ENCODE assay signal across 21 cellular contexts in the genomic region with DNA sequence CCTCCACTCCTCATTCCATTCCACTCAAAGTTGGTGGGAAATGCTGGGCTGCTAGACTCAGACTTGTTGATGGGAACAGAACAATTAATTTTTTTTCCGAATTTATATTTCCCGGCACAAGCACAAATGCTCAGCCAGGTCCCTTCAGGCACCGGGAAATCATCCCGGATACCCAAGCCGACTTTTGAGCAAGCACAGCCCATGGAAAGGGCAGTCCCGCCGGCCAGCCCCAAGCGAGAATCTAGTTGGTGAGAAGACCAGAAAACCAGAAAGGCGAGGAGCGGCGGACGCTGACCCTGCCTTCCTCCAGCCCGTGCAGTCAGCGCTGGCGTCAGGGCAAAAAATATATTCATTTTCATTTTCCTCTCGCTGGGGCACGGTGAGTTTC. TPM values are rescaled to one million over a fixed set of nuclear protein-coding genes. Genes with fewer than 3 reads are reported as not detected.
DNase-seq lines count a peak whose midpoint lies in the region; ATAC-seq, FAIRE-seq and TF ChIP-seq lines count a peak whose summit lies in the region.
"Had no signal": no experiment of that assay in that cellular context is flagged by ENCODE, and none has a peak within 500 bp of the region (broad histone marks: within the 10 kb centered on the region; RNA-seq: fewer than 3 reads in every experiment).

No MANE protein-coding gene starts in this region.

- H3K36me3 ChIP-seq in Loucy (ENCODE audit: insufficient read depth, low read length) = no peaks in the 10 kb centered on the region
- H3K36me3 ChIP-seq in mesodermal cell (ENCODE audit: control insufficient read depth, insufficient read depth, low read length) = no peaks in the 10 kb centered on the region
- H3K36me3 ChIP-seq: left lung, spleen, upper lobe of right lung had no signal

- TF ChIP-seq EP300 in A549 (IDR thresholded peaks at IDR 0.05) = no peak

- TF ChIP-seq CTCF in A549 (IDR thresholded peaks at IDR 0.05) (no peak), Loucy (conservative IDR thresholded peaks at IDR 0.05; ENCODE audit: low read length) (no peak)

- no peaks in the 10 kb centered on the region for H3F3A ChIP-seq in Loucy (ENCODE audit: low read depth)

- POLR2A ChIA-PET in A549 (lab: Yijun Ruan, JAX) = no interaction called here

- DNase-seq in A549 (ENCODE audit: low read depth in 1 of 2, low spot score in 1 of 2) = no peak
- no peak for DNase-seq in iPS-NIHi11 (ENCODE audit: low spot score)
- DNase-seq: activated CD8-positive, alpha-beta T cell treated with anti-CD3 and anti-CD28 coated beads, Interleukin-2, amount 10 ng/mL, durations not matched to agents 7 days and 5 days; amygdala; KBM-7; left lung; NCI-H1105 treated with DMSO at 0.1 percent for 48 hours; spleen; T-cell; upper lobe of right lung had no signal

- H3K9ac ChIP-seq in Loucy (ENCODE audit: low read depth, low read length, poor library complexity, severe bottlenecking) = no peak overlapping the region

- TF ChIP-seq RAD21 in A549 (conservative IDR thresholded peaks at IDR 0.05 in 1 of 2, IDR thresholded peaks at IDR 0.05 in 1 of 2) = no peak

- H3K9me3 ChIP-seq in A549 (no peaks in the 10 kb centered on the region), Loucy (ENCODE audit: insufficient read depth, low read depth, low read length) (no peaks in the 10 kb centered on the region), mesodermal cell (ENCODE audit: control insufficient read depth, low read length) (no peaks in the 10 kb centered on the region)
- H3K9me3 ChIP-seq: left lung, upper lobe of right lung had no signal

- H2AFZ ChIP-seq in Loucy (ENCODE audit: low read length) = no peak overlapping the region

- H3K27ac ChIP-seq in A549 = no peak overlapping the region
- H3K27ac ChIP-seq in cingulate gyrus (ENCODE audit: low read depth, low read length) = peak overlapping the region; percentile 92
- H3K27ac ChIP-seq in mesodermal cell (ENCODE audit: low read depth, low read length, severe bottlenecking) = peak overlapping the region; percentile 13
- H3K27ac ChIP-seq: left lung, spleen, upper lobe of right lung, VCaP had no signal

- H3K79me2 ChIP-seq in Loucy (ENCODE audit: insufficient read depth, low read length) = no peaks in the 10 kb centered on the region

- WGBS in A549 (ENCODE audit: missing lambda C conversion rate) = 45% methylated on average over 17 of the region's 17 CpGs
- 2 to 4% methylated on average over 7 to 12 of the region's 17 CpGs for WGBS in mesodermal cell (ENCODE audit: insufficient coverage in 2 of 2), 2 experiments

- H3K4me3 ChIP-seq in A549 (no peak overlapping the region), Loucy (ENCODE audit: low read length, poor library complexity, severe bottlenecking) (no peak overlapping the region), mesodermal cell (ENCODE audit: extremely low read depth, insufficient read depth, low read length, poor library complexity, severe bottlenecking) (no peak overlapping the region)
- H3K4me3 ChIP-seq: GM12878, left lung, upper lobe of right lung had no signal

- H3K4me1 ChIP-seq in A549 = no peaks in the 10 kb centered on the region
- H3K4me1 ChIP-seq in Loucy (ENCODE audit: insufficient read depth, low read length, poor library complexity, severe bottlenecking) = peaks cover 7% of the 10 kb centered on the region
- no peaks in the 10 kb centered on the region for H3K4me1 ChIP-seq in mesodermal cell (ENCODE audit: control insufficient read depth, insufficient read depth, low read length, poor library complexity, severe bottlenecking)

- H4K20me1 ChIP-seq in Loucy (ENCODE audit: insufficient read depth, low read length, poor library complexity, severe bottlenecking) = no peaks in the 10 kb centered on the region

- TF ChIP-seq POLR2A in A549 (IDR thresholded peaks at IDR 0.05; ENCODE audit: low read length) = no peak

- no peak for FAIRE-seq in A549 (lab: Jason Lieb, UNC)
- FAIRE-seq: G401.6, GM12878 had no signal

- CTCF ChIA-PET in A549 (lab: Yijun Ruan, JAX) = no interaction called here

- ATAC-seq in A549 (no peak), GM18870 (IDR thresholded peaks at IDR 0.05; ENCODE audit: unreplicated experiment) (no peak), HG02759 (IDR thresholded peaks at IDR 0.05; ENCODE audit: unreplicated experiment) (no peak), HG03432 (IDR thresholded peaks at IDR 0.05; ENCODE audit: unreplicated experiment) (no peak)
- ATAC-seq: activated CD8-positive, alpha-beta T cell treated with anti-CD3 and anti-CD28 coated beads, Interleukin-2, amount 10 ng/mL, durations not matched to agents 7 days and 5 days; GM12878; left lung; stimulated activated memory B cell treated with anti-CD40 and anti-IgM and Interleukin-4, amounts not matched to agents 10 μg/mL and 1 μg/mL and 100 μg/mL, for 72 hours; T-cell; upper lobe of right lung had no signal

- H3K27me3 ChIP-seq in Loucy (ENCODE audit: insufficient read depth, low read length, poor library complexity, severe bottlenecking) = peaks cover 6% of the 10 kb centered on the region

- H3K9me2 ChIP-seq in Loucy (replicated peaks; ENCODE audit: low read depth, low read length) = no peaks in the 10 kb centered on the region

- H3K4me2 ChIP-seq in A549 (peak overlapping the region; percentile 21; the same call in 1 of the 3 replicates), Loucy (ENCODE audit: low read depth, low read length, poor library complexity, severe bottlenecking) (peak overlapping the region; percentile 72)

TF ChIP-seq in A549, 52 proteins besides CTCF, POLR2A, EP300 and RAD21:
- TF ChIP-seq HOXB13 (CRISPR knock-in tag; IDR thresholded peaks at IDR 0.05; ENCODE audit: low read depth) = no peak
- no peak for TF ChIP-seq BCL3 (IDR thresholded peaks at IDR 0.05)
- no peak for TF ChIP-seq MAZ (IDR thresholded peaks at IDR 0.05; ENCODE audit: borderline replicate concordance, low read depth, low read length)
- TF ChIP-seq TP53 (CRISPR knock-in tag; IDR thresholded peaks at IDR 0.05) = no peak
- TF ChIP-seq BHLHE40 (IDR thresholded peaks at IDR 0.05; ENCODE audit: low read depth, low read length) = no peak

RNA-seq across cellular contexts. Expression of gene ZIC4, which starts 0.8 kb away (rescaled TPM):
- not detected in 2 replicates for polyA plus RNA-seq in A549 (2011; rRNA removed)
- not detected in 2 replicates for polyA plus RNA-seq in A549 (2012; cell fraction: cytosol; rRNA removed)
- not detected in 2 replicates for polyA plus RNA-seq in A549 (2012; cell fraction: nucleus; rRNA removed)
- polyA plus RNA-seq in A549 (2017; fragmentation: RNase III; extraction: RNeasy Plus Mini Kit Qiagen cat#74134 plus additional on column Dnase treatment) = not detected in 3 replicates
- not detected in 2 replicates for polyA minus RNA-seq in A549 (2011; rRNA and poly(A)+ RNA removed)
- polyA plus RNA-seq in mesodermal cell (2013, experiment 1 of 2) = 2.7 TPM
- polyA plus RNA-seq in mesodermal cell (2013, experiment 2 of 2) = 2.1 TPM
- polyA plus RNA-seq: fibroblast of lung, GM12878, spleen had no signal

RNA-seq across cellular contexts. Expression of gene ZIC1, which starts 2.1 kb away (rescaled TPM):
- polyA plus RNA-seq in A549 (2011; rRNA removed) = 0.01 and 0.03 TPM in 2 replicates
- polyA plus RNA-seq in A549 (2012; cell fraction: cytosol; rRNA removed) = 0.09 and 0.17 TPM in 2 replicates
- polyA plus RNA-seq in A549 (2012; cell fraction: nucleus; rRNA removed) = 0.70 TPM in 1 of 2 replicates, not detected in the other
- polyA plus RNA-seq in A549 (2017; fragmentation: RNase III; extraction: RNeasy Plus Mini Kit Qiagen cat#74134 plus additional on column Dnase treatment) = 0.07 TPM in 1 of 3 replicates, not detected in the others
- polyA minus RNA-seq in A549 (2011; rRNA and poly(A)+ RNA removed) = not detected in 2 replicates
- 16.1 TPM for polyA plus RNA-seq in mesodermal cell (2013, experiment 1 of 2)
- polyA plus RNA-seq in mesodermal cell (2013, experiment 2 of 2) = 15.2 TPM
- polyA plus RNA-seq: GM12878, spleen had no signal

Comparison
In these comparisons a context has a peak if more than half of its experiments do, and no peak if none do; other contexts are left out.
1. H3K27ac ChIP-seq: peak in cingulate gyrus (single experiment) and mesodermal cell (single experiment); none in A549 (0 of 2).